Comparison of ENCODE assay signal across 1 cellular context in the genomic region with DNA sequence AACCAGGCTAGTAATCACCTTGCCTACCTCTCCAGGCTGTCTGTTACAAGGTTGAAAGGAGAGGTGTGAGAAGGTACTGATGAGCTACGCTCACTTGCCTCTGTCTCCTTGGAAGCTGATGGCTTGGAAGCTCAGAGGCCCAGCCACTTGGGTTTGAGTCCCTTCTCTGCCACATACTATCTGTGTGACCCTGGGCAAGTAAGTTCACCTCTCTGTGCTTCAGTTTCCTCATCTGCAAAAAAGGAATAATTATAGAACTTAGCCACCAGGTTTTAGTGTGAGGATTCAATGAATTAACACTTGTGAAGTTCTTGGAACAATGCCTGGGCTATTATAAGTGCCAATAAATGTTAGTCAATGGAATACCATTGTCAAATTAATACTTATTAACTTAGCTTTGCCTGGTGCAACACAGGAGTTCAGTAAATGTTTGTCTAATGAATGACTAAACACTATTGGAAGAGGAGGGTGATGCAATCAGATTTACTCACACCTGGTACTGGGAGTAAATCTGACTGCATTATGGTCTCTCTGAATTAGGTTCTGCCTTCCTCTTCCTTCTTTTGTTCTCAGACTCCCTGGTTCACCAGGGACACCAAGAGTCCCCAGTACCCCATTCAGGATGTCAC.
TF ChIP-seq lines count a peak whose summit lies in the region.

No MANE protein-coding gene starts in this region.

TF ChIP-seq in K562, 482 proteins besides CTCF, POLR2A, EP300 and RAD21 (continued from another document):
- TF ChIP-seq ATF3 (IDR thresholded peaks at IDR 0.05) (peak; percentile 80), ATF3 (CRISPR knock-in tag; conservative IDR thresholded peaks at IDR 0.05) (no peak), CEBPB (tag; IDR thresholded peaks at IDR 0.05) (peak; percentile 44; the same call in 1 of the 2 replicates)
